ENCODE assay signal across 8 cellular contexts in genomic region chr1:169427081-169427611, GRCh38. TPM values are rescaled to one million over a fixed set of nuclear protein-coding genes. Genes with fewer than 3 reads are reported as not detected.
DNase-seq lines count a peak whose midpoint lies in the region; TF ChIP-seq lines count a peak whose summit lies in the region.

TSS of gene CCDC181 (minus strand) at chr1:169427474. CDS start at chr1:169424927, 2,547 bp downstream.

- no peak for TF ChIP-seq POLR2A in erythroblast (IDR thresholded peaks at IDR 0.05; ENCODE audit: low read length)

- no peak for TF ChIP-seq CTCF in HFF-Myc (IDR thresholded peaks at IDR 0.05; ENCODE audit: low read depth, low read length, missing control alignments)

- DNase-seq in D341Med (ENCODE audit: low spot score) (peak; percentile 80), HFF-Myc (ENCODE audit: extremely low read depth, low read depth) (no peak), NCI-H2227 treated with DMSO at 0.1 percent for 48 hours (lab: John Stamatoyannopoulos, UW) (peak; percentile 96), erythroblast (lab: John Stamatoyannopoulos, UW) (peak; percentile 2 to 4), mucosa of gallbladder (ENCODE audit: low spot score) (peak; percentile 53), NOMO-1 (lab: John Stamatoyannopoulos, UW; ENCODE audit: unreplicated experiment in 2 of 2) (no peak)
- DNase-seq in activated CD8-positive, alpha-beta memory T cell treated with anti-CD3 and anti-CD28 coated beads, Interleukin-2, amount 50 U/mL, for 1 hour (ENCODE audit: extremely low read depth) = peak; percentile 12
- peak; percentile 54 to 55 for DNase-seq in stimulated activated CD8-positive, alpha-beta memory T cell treated with anti-CD3 and anti-CD28 coated beads, Interleukin-2, amount 100 ng/mL, for 48 hours (ENCODE audit: low read depth in 2 of 2)

- H3K4me3 ChIP-seq in HFF-Myc (replicated peaks; ENCODE audit: low read depth, low read length) = peak within 1 kb of the TSS; percentile 40

RNA-seq across cellular contexts. Expression of gene CCDC181, which starts in this region (rescaled TPM):
- 5.6 TPM for total RNA-seq in mucosa of gallbladder

Comparison
In these comparisons a context has a peak if more than half of its experiments do, and no peak if none do; other contexts are left out.
1. DNase-seq: peak in D341Med (single experiment), NCI-H2227 treated with DMSO at 0.1 percent for 48 hours (single experiment), activated CD8-positive, alpha-beta memory T cell treated with anti-CD3 and anti-CD28 coated beads, Interleukin-2, amount 50 U/mL, for 1 hour (single experiment), erythroblast (2 of 2), mucosa of gallbladder (single experiment) and stimulated activated CD8-positive, alpha-beta memory T cell treated with anti-CD3 and anti-CD28 coated beads, Interleukin-2, amount 100 ng/mL, for 48 hours (2 of 2); none in HFF-Myc (single experiment) and NOMO-1 (0 of 2).